1 cellular context compared by ENCODE assay signal in genomic region chr14:92039720-92040430, GRCh38.
TF ChIP-seq lines count a peak whose summit lies in the region.

Gene TRIP11 (minus strand): TSS chr14:92040059. CDS start chr14:92039685, 374 bp downstream.

TF ChIP-seq in HepG2, 621 proteins besides CTCF, POLR2A, EP300 and RAD21 (continued from another document and continues in another):
- TF ChIP-seq ZBTB49 (CRISPR knock-in tag; IDR thresholded peaks at IDR 0.05; ENCODE audit: borderline replicate concordance) (no peak), SATB2 (CRISPR knock-in tag; IDR thresholded peaks at IDR 0.05) (peak; percentile 75; the same call in 1 of the 2 replicates), NR1H2 (CRISPR knock-in tag; IDR thresholded peaks at IDR 0.05; ENCODE audit: borderline replicate concordance, low read depth) (peak; percentile 69; the same call in 1 of the 2 replicates), ZBTB10 (CRISPR knock-in tag; IDR thresholded peaks at IDR 0.05; ENCODE audit: borderline replicate concordance) (no peak), ZNF17 (CRISPR knock-in tag; IDR thresholded peaks at IDR 0.05) (no peak), POLR2AphosphoS5 (IDR thresholded peaks at IDR 0.05; ENCODE audit: low read depth, low read length) (peak; percentile 96), ZZZ3 (CRISPR knock-in tag; IDR thresholded peaks at IDR 0.05; ENCODE audit: borderline replicate concordance) (peak; percentile 80; the same call in 1 of the 2 replicates), ZNF639 (CRISPR knock-in tag; conservative IDR thresholded peaks at IDR 0.05) (peak; percentile 61; the same call in 1 of the 2 replicates), TFE3 (CRISPR knock-in tag; IDR thresholded peaks at IDR 0.05) (peak; percentile 67; the same call in 1 of the 2 replicates), MAF1 (CRISPR knock-in tag; IDR thresholded peaks at IDR 0.05; ENCODE audit: borderline replicate concordance) (peak; percentile 80), MXD1 (CRISPR knock-in tag; IDR thresholded peaks at IDR 0.05) (peak; percentile 90), ZNF350 (CRISPR knock-in tag; IDR thresholded peaks at IDR 0.05; ENCODE audit: borderline replicate concordance, low read depth) (peak; percentile 94), ZNF556 (CRISPR knock-in tag; IDR thresholded peaks at IDR 0.05; ENCODE audit: borderline replicate concordance) (peak; percentile 64; the same call in 1 of the 2 replicates), ELF1 (CRISPR knock-in tag; IDR thresholded peaks at IDR 0.05) (peak; percentile 72), ZXDC (CRISPR knock-in tag; IDR thresholded peaks at IDR 0.05) (peak; percentile 51; the same call in 1 of the 2 replicates), SRF (IDR thresholded peaks at IDR 0.05; ENCODE audit: low read depth, low read length) (no peak), GTF3A (CRISPR knock-in tag; conservative IDR thresholded peaks at IDR 0.05) (0 out of 2 replicates have a peak, but pooled peaks have one; percentile 29), HNRNPLL (IDR thresholded peaks at IDR 0.05; ENCODE audit: low read depth, low read length, poor library complexity, severe bottlenecking) (peak; percentile 93), ZKSCAN8 (CRISPR knock-in tag; IDR thresholded peaks at IDR 0.05; ENCODE audit: borderline replicate concordance) (peak; percentile 64; the same call in 1 of the 2 replicates), ZNF282 (IDR thresholded peaks at IDR 0.05; ENCODE audit: partially characterized antibody) (no peak), ARNT2 (CRISPR knock-in tag; IDR thresholded peaks at IDR 0.05; ENCODE audit: low read depth) (no peak; the same call in 1 of the 2 replicates), BORCS8-MEF2B (CRISPR knock-in tag; IDR thresholded peaks at IDR 0.05) (no peak), MAFK (conservative IDR thresholded peaks at IDR 0.05 in 1 of 2, IDR thresholded peaks at IDR 0.05 in 1 of 2; ENCODE audit: low read length in 2 of 2) (no peak), MYPOP (CRISPR knock-in tag; IDR thresholded peaks at IDR 0.05) (peak; percentile 88), ZSCAN29 (CRISPR knock-in tag; conservative IDR thresholded peaks at IDR 0.05) (peak; percentile 84; the same call in 1 of the 2 replicates), ZNF124 (CRISPR knock-in tag; IDR thresholded peaks at IDR 0.05) (peak; percentile 18; the same call in 1 of the 2 replicates), THRA (CRISPR knock-in tag; IDR thresholded peaks at IDR 0.05; ENCODE audit: borderline replicate concordance) (no peak; the same call in 1 of the 2 replicates), FOXP1 (IDR thresholded peaks at IDR 0.05) (no peak), FOXP1 (CRISPR knock-in tag; IDR thresholded peaks at IDR 0.05) (no peak), REST (IDR thresholded peaks at IDR 0.05; ENCODE audit: borderline replicate concordance in 1 of 2, low read depth in 1 of 2, low read length in 2 of 2) (no peak; a peak in 1 of 4 replicates), NR2F1 (CRISPR knock-in tag; IDR thresholded peaks at IDR 0.05) (no peak), ZMYM4 (CRISPR knock-in tag; IDR thresholded peaks at IDR 0.05) (peak; percentile 82), ZNF510 (CRISPR knock-in tag; IDR thresholded peaks at IDR 0.05; ENCODE audit: low read depth) (peak; percentile 83; the same call in 1 of the 2 replicates), REPIN1 (CRISPR knock-in tag; IDR thresholded peaks at IDR 0.05; ENCODE audit: borderline replicate concordance, low read depth) (peak; percentile 78; the same call in 1 of the 2 replicates), HNF4G (IDR thresholded peaks at IDR 0.05; ENCODE audit: borderline replicate concordance, low read depth, low read length) (no peak), HNF4G (CRISPR knock-in tag; IDR thresholded peaks at IDR 0.05; ENCODE audit: borderline replicate concordance, low read depth) (peak; percentile 64; the same call in 1 of the 2 replicates)
